16 cellular contexts compared by ENCODE assay signal in genomic region chr4:165384186-165384585, GRCh38. TPM values are rescaled to one million over a fixed set of nuclear protein-coding genes. Genes with fewer than 3 reads are reported as not detected.
DNase-seq lines count a peak whose midpoint lies in the region; ATAC-seq and TF ChIP-seq lines count a peak whose summit lies in the region.
"Had no signal": no experiment of that assay in that cellular context is flagged by ENCODE, and none has a peak within 500 bp of the region (broad histone marks: within the 10 kb centered on the region; RNA-seq: fewer than 3 reads in every experiment).

No MANE protein-coding gene starts in this region.

- no peak for ATAC-seq in CD8-positive, alpha-beta T cell
- ATAC-seq: activated CD8-positive, alpha-beta T cell treated with anti-CD3 and anti-CD28 coated beads for 36 hours; activated naive CD4-positive, alpha-beta T cell treated with anti-CD3 and anti-CD28 coated beads, Interleukin-2, amount 50 U/mL, for 72 hours had no signal

- BruUV-seq in A673 (replicated peaks; lab: Mats Ljungman, UMichigan) = no TSS peak

- H3K27ac Mint-ChIP-seq in neural crest cell (ENCODE audit: unreplicated experiment) = no peak overlapping the region
- no peak overlapping the region for H3K27ac Mint-ChIP-seq in CD8-positive, alpha-beta T cell
- H3K27ac Mint-ChIP-seq: activated CD8-positive, alpha-beta T cell treated with anti-CD3 and anti-CD28 coated beads for 36 hours; activated naive CD4-positive, alpha-beta T cell treated with anti-CD3 and anti-CD28 coated beads, Interleukin-2, amount 50 U/mL, for 72 hours; WTC11 had no signal

- CTCF ChIA-PET in A673 (lab: Charles Lee) = no interaction called here
- CTCF ChIA-PET in CD8-positive, alpha-beta T cell (lab: Charles Lee) = no interaction called here

- POLR2A ChIA-PET in A673 (lab: Charles Lee; ENCODE audit: low non-redundant PET) = no interaction called here
- POLR2A ChIA-PET in CD8-positive, alpha-beta T cell (lab: Charles Lee) = no interaction called here

- H3K27me3 ChIP-seq in A673 (replicated peaks; ENCODE audit: insufficient read depth, low read depth, low read length, poor library complexity) (no peaks in the 10 kb centered on the region), adrenal gland (no peaks in the 10 kb centered on the region)
- H3K27me3 ChIP-seq in CD8-positive, alpha-beta T cell (ENCODE audit: insufficient read depth, low read length) = no peaks in the 10 kb centered on the region

- 73 to 90% (median 79%) methylated on average over 3 of the region's 3 CpGs for WGBS in adrenal gland, 4 donors

- peak overlapping the region; percentile 20 for H3K27ac ChIP-seq in A673 (ENCODE audit: low read depth, low read length, poor library complexity, severe bottlenecking)
- peak overlapping the region; percentile 70 to 75 for H3K27ac ChIP-seq in coronary artery
- H3K27ac ChIP-seq in adrenal gland = no peak overlapping the region
- H3K27ac ChIP-seq in CD8-positive, alpha-beta T cell (ENCODE audit: low read depth, low read length) = no peak overlapping the region

- TF ChIP-seq CTCF in A673 (conservative IDR thresholded peaks at IDR 0.05; ENCODE audit: low read depth, low read length) (no peak), coronary artery (IDR thresholded peaks at IDR 0.05) (no peak), neural crest cell (conservative IDR thresholded peaks at IDR 0.05) (no peak), adrenal gland (IDR thresholded peaks at IDR 0.05) (no peak)
- TF ChIP-seq CTCF in CD8-positive, alpha-beta T cell (IDR thresholded peaks at IDR 0.05) = no peak

- peaks cover 55% of the 10 kb centered on the region for H3K4me1 Mint-ChIP-seq in neural crest cell
- H3K4me1 Mint-ChIP-seq in CD8-positive, alpha-beta T cell (ENCODE audit: low read depth) = peaks cover 2% of the 10 kb centered on the region

- DNase-seq in A673 (ENCODE audit: low spot score) = no peak
- peak; percentile 78 for DNase-seq in NCI-H1694 (lab: John Stamatoyannopoulos, UW)
- DNase-seq in coronary artery (ENCODE audit: low spot score) = no peak
- DNase-seq in neural crest cell (ENCODE audit: low read depth, low spot score) = no peak
- no peak for DNase-seq in adrenal gland
- no peak for DNase-seq in NK-92 (lab: John Stamatoyannopoulos, UW; ENCODE audit: unreplicated experiment)
- no peak for DNase-seq in CD8-positive, alpha-beta T cell
- DNase-seq: activated CD8-positive, alpha-beta T cell treated with anti-CD3 and anti-CD28 coated beads for 36 hours; activated T-cell treated with anti-CD3 and anti-CD28 coated beads, Interleukin-2, amount 50 U/mL, for 48 hours; AML-193; effector CD8-positive, alpha-beta T cell; GF-D8; NCI-H2029 had no signal

- H3K27me3 Mint-ChIP-seq in neural crest cell (ENCODE audit: low read depth) = peaks cover 5% of the 10 kb centered on the region
- H3K27me3 Mint-ChIP-seq in CD8-positive, alpha-beta T cell (ENCODE audit: low read depth) = peaks cover 40% of the 10 kb centered on the region

- no peaks in the 10 kb centered on the region for H3K36me3 ChIP-seq in A673 (ENCODE audit: insufficient read depth, low read length, poor library complexity, severe bottlenecking)
- H3K36me3 ChIP-seq in adrenal gland (replicated peaks in 1 of 2) = no peaks in the 10 kb centered on the region
- H3K36me3 ChIP-seq in CD8-positive, alpha-beta T cell (ENCODE audit: insufficient read depth, low read length) = no peaks in the 10 kb centered on the region

- no peaks in the 10 kb centered on the region for H3K36me3 Mint-ChIP-seq in neural crest cell (ENCODE audit: low read depth)
- H3K36me3 Mint-ChIP-seq in CD8-positive, alpha-beta T cell = no peaks in the 10 kb centered on the region
- H3K36me3 Mint-ChIP-seq: activated naive CD4-positive, alpha-beta T cell treated with anti-CD3 and anti-CD28 coated beads, Interleukin-2, amount 50 U/mL, for 72 hours; WTC11 had no signal

- peak overlapping the region; percentile 31 for H3K4me3 Mint-ChIP-seq in neural crest cell
- H3K4me3 Mint-ChIP-seq in CD8-positive, alpha-beta T cell = no peak overlapping the region
- H3K4me3 Mint-ChIP-seq: activated CD8-positive, alpha-beta T cell treated with anti-CD3 and anti-CD28 coated beads for 36 hours; WTC11 had no signal

- peaks cover 29% of the 10 kb centered on the region for H3K4me1 ChIP-seq in A673 (ENCODE audit: insufficient read depth, low read length, poor library complexity, severe bottlenecking)
- peaks cover 0 to 10% of the 10 kb centered on the region in 2 donors for H3K4me1 ChIP-seq in adrenal gland (replicated peaks in 1 of 2)
- H3K4me1 ChIP-seq in CD8-positive, alpha-beta T cell (ENCODE audit: insufficient read depth, low read length) = no peaks in the 10 kb centered on the region

- H3K9me3 ChIP-seq in A673 (ENCODE audit: low read depth, low read length, poor library complexity, severe bottlenecking) (no peaks in the 10 kb centered on the region), adrenal gland (replicated peaks in 1 of 3) (no peaks in the 10 kb centered on the region)
- H3K9me3 ChIP-seq in CD8-positive, alpha-beta T cell (ENCODE audit: low read length) = no peaks in the 10 kb centered on the region

- no peaks in the 10 kb centered on the region for H3K9me3 Mint-ChIP-seq in neural crest cell
- H3K9me3 Mint-ChIP-seq in CD8-positive, alpha-beta T cell = no peaks in the 10 kb centered on the region
- H3K9me3 Mint-ChIP-seq: activated CD8-positive, alpha-beta T cell treated with anti-CD3 and anti-CD28 coated beads for 36 hours; activated naive CD4-positive, alpha-beta T cell treated with anti-CD3 and anti-CD28 coated beads, Interleukin-2, amount 50 U/mL, for 72 hours; WTC11 had no signal

- H3K4me3 ChIP-seq in A673 (ENCODE audit: low read depth, low read length, poor library complexity, severe bottlenecking) (no peak overlapping the region), coronary artery (no peak overlapping the region), adrenal gland (no peak overlapping the region)
- H3K4me3 ChIP-seq in CD8-positive, alpha-beta T cell (ENCODE audit: low read depth, low read length) = no peak overlapping the region

- intact Hi-C loops in A673 (cut with micrococcal nuclease; ENCODE audit: unreplicated experiment) (no loop called here), adrenal gland (cut with DNase I) (no loop called here)
- intact Hi-C loops in CD8-positive, alpha-beta T cell (cut with DNase I, micrococcal nuclease) = no loop called here

- no peak for TF ChIP-seq POLR2A in adrenal gland (IDR thresholded peaks at IDR 0.05)

RNA-seq across cellular contexts. Expression of gene CPE, which starts 5.4 kb away (rescaled TPM):
- total RNA-seq in A673 (2021) (27.2 and 32.7 TPM in 2 replicates), neural crest cell (65.2 and 68.8 TPM in 2 replicates), adrenal gland (100 to 1,000 TPM in 4 of 8 donors, 10 to 100 TPM in 4; 24.8 to 159 (median 117) TPM)
- 100 to 1,000 TPM in 1 of 3 donors, 10 to 100 TPM in 2; 40.2 to 152 (median 46.6) TPM for polyA plus RNA-seq in adrenal gland
- total RNA-seq in CD8-positive, alpha-beta T cell = not detected
- total RNA-seq: activated CD8-positive, alpha-beta T cell treated with anti-CD3 and anti-CD28 coated beads for 36 hours; activated naive CD4-positive, alpha-beta T cell treated with anti-CD3 and anti-CD28 coated beads, Interleukin-2, amount 50 U/mL, for 72 hours; T-helper 1 cell treated with Interleukin-12 subunit alpha and Interleukin-12 subunit beta and Interleukin-4 antibody, amounts not matched to agents 30 ng/mL and 1 ng/mL, for 36 hours had no signal

RNA-seq across cellular contexts. Expression of gene MSMO1, which starts 56.7 kb away (rescaled TPM):
- 104 and 137 TPM in 2 replicates for total RNA-seq in A673 (2021)
- 139 and 147 TPM in 2 replicates for total RNA-seq in neural crest cell
- total RNA-seq in adrenal gland = 100 to 1,000 TPM in 2 of 8 donors, 10 to 100 TPM in 6; 41.9 to 663 (median 56.6) TPM
- polyA plus RNA-seq in adrenal gland = 1,000 to 10,000 TPM in 1 of 3 donors, 10 to 100 TPM in 1, 1 to 10 TPM in 1; 9.3 to 1,372 (median 42.9) TPM
- total RNA-seq in CD8-positive, alpha-beta T cell = 10 to 100 TPM; 18.6 to 19.2 TPM

Comparison
In these comparisons a context has a peak if more than half of its experiments do, and no peak if none do; other contexts are left out.
1. H3K27ac ChIP-seq: peak in A673 (single experiment) and coronary artery (2 of 2); none in adrenal gland (0 of 5) and CD8-positive, alpha-beta T cell (single experiment).
2. RNA of gene CPE, which starts 5.4 kb away (total RNA-seq): 24.8 to 159 TPM in adrenal gland, 65.2 to 68.8 TPM in neural crest cell and 27.2 to 32.7 TPM in A673; not detected in CD8-positive, alpha-beta T cell; every median in the first group is over 10 times any median in the second.